Comparison of ENCODE assay signal across 12 cellular contexts in the genomic region with DNA sequence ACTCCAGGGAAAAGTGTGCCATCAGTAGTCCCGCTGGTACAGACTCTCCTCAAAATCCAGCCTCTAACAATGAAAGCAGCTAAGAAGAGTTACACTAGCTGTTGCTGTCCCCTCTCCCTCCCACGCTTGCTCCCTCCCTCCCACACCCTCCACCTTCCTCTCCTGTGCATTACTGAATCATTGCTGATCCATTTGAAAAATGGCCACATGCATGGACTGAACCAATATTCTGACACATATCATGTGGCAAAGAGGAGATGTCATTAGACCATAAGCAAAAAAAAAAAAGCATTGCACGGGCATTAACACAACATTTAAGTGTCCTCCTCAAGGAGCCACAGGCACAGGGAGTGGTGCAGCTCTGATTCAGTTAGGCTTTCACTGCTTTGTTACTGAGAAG. TPM values are rescaled to one million over a fixed set of nuclear protein-coding genes. Genes with fewer than 3 reads are reported as not detected.
DNase-seq lines count a peak whose midpoint lies in the region; TF ChIP-seq lines count a peak whose summit lies in the region.
"Had no signal": no experiment of that assay in that cellular context is flagged by ENCODE, and none has a peak within 500 bp of the region (broad histone marks: within the 10 kb centered on the region; RNA-seq: fewer than 3 reads in every experiment).

No MANE protein-coding gene starts in this region.

- TF ChIP-seq POLR2A in esophagus squamous epithelium (IDR thresholded peaks at IDR 0.05) (no peak), vagina (IDR thresholded peaks at IDR 0.05) (no peak)

- peaks cover 61% of the 10 kb centered on the region for H3K4me1 Mint-ChIP-seq in nephron
- H3K4me1 Mint-ChIP-seq in activated naive CD4-positive, alpha-beta T cell treated with anti-CD3 and anti-CD28 coated beads for 36 hours (ENCODE audit: low read depth): no peaks in the 10 kb centered on the region
- H3K4me1 Mint-ChIP-seq: activated naive CD8-positive, alpha-beta T cell treated with anti-CD3 and anti-CD28 coated beads, Interleukin-2, amount 50 U/mL, for 24 hours had no signal

- TF ChIP-seq CTCF in esophagus squamous epithelium (IDR thresholded peaks at IDR 0.05): no peak
- TF ChIP-seq CTCF in nephron (IDR thresholded peaks at IDR 0.05; ENCODE audit: unreplicated experiment in 3 of 3): no peak
- no peak for TF ChIP-seq CTCF in vagina (IDR thresholded peaks at IDR 0.05)

- H3K27ac ChIP-seq in esophagus squamous epithelium (peak overlapping the region in 3 of 4 donors; percentile 15 to 61 (median 44)), vagina (peak overlapping the region; percentile 22)

- no peaks in the 10 kb centered on the region for H3K9me3 Mint-ChIP-seq in nephron
- H3K9me3 Mint-ChIP-seq in activated naive CD4-positive, alpha-beta T cell treated with anti-CD3 and anti-CD28 coated beads for 36 hours: no peaks in the 10 kb centered on the region
- H3K9me3 Mint-ChIP-seq: activated B cell treated with CpG ODN at 0.5 μM for 24 hours; activated naive CD8-positive, alpha-beta T cell treated with anti-CD3 and anti-CD28 coated beads, Interleukin-2, amount 50 U/mL, for 24 hours had no signal

- H3K9me3 ChIP-seq in esophagus squamous epithelium (no peaks in the 10 kb centered on the region), vagina (no peaks in the 10 kb centered on the region)

- peaks cover 37% of the 10 kb centered on the region for H3K36me3 Mint-ChIP-seq in nephron (ENCODE audit: low read depth)
- no peaks in the 10 kb centered on the region for H3K36me3 Mint-ChIP-seq in activated naive CD4-positive, alpha-beta T cell treated with anti-CD3 and anti-CD28 coated beads for 36 hours (ENCODE audit: low read depth)

- H3K4me3 ChIP-seq in esophagus squamous epithelium (no peak overlapping the region), vagina (no peak overlapping the region)

- H3K4me3 Mint-ChIP-seq in nephron: peak overlapping the region; percentile 5 to 24 (median 9)
- H3K4me3 Mint-ChIP-seq in activated naive CD4-positive, alpha-beta T cell treated with anti-CD3 and anti-CD28 coated beads for 36 hours: no peak overlapping the region
- H3K4me3 Mint-ChIP-seq: activated B cell treated with CpG ODN at 0.5 μM for 24 hours; activated naive CD8-positive, alpha-beta T cell treated with anti-CD3 and anti-CD28 coated beads, Interleukin-2, amount 50 U/mL, for 24 hours had no signal

- H3K36me3 ChIP-seq in esophagus squamous epithelium (no peaks in the 10 kb centered on the region), vagina (no peaks in the 10 kb centered on the region)

- H3K27ac Mint-ChIP-seq in nephron: peak overlapping the region; percentile 94 to 95 (median 94)
- H3K27ac Mint-ChIP-seq in activated naive CD4-positive, alpha-beta T cell treated with anti-CD3 and anti-CD28 coated beads for 36 hours: no peak overlapping the region
- H3K27ac Mint-ChIP-seq: activated naive CD8-positive, alpha-beta T cell treated with anti-CD3 and anti-CD28 coated beads, Interleukin-2, amount 50 U/mL, for 24 hours had no signal

- CTCF ChIA-PET in activated naive CD4-positive, alpha-beta T cell treated with anti-CD3 and anti-CD28 coated beads for 36 hours (lab: Charles Lee): no interaction called here

- H3K4me1 ChIP-seq in esophagus squamous epithelium: peaks cover 0 to 45% (median 11%) of the 10 kb centered on the region in 3 donors
- peaks cover 34% of the 10 kb centered on the region for H3K4me1 ChIP-seq in vagina

- H3K27me3 ChIP-seq in esophagus squamous epithelium (no peaks in the 10 kb centered on the region), vagina (no peaks in the 10 kb centered on the region)

- WGBS in esophagus squamous epithelium, 2 donors: 69 to 70% methylated on average over 3 of the region's 3 CpGs

- DNase-seq in activated CD8-positive, alpha-beta memory T cell treated with anti-CD3 and anti-CD28 coated beads for 24 hours: peak; percentile 28
- DNase-seq in activated CD8-positive, alpha-beta memory T cell treated with anti-CD3 and anti-CD28 coated beads, Interleukin-2, amount 50 U/mL, for 48 hours: no peak
- DNase-seq in esophagus squamous epithelium (lab: John Stamatoyannopoulos, UW) (no peak), vagina (ENCODE audit: extremely low spot score in 2 of 2) (no peak), globus pallidus (ENCODE audit: low spot score) (no peak), inferior parietal cortex (ENCODE audit: extremely low spot score) (no peak)
- no peak for DNase-seq in activated naive CD4-positive, alpha-beta T cell treated with anti-CD3 and anti-CD28 coated beads for 36 hours
- DNase-seq: activated B cell treated with CpG ODN at 0.5 μM for 24 hours; activated naive CD8-positive, alpha-beta T cell treated with anti-CD3 and anti-CD28 coated beads, Interleukin-2, amount 50 U/mL, for 24 hours; NCI-H2171 treated with DMSO at 0.1 percent for 48 hours; stimulated activated naive CD4-positive, alpha-beta T cell treated with Interleukin-2 at 50 U/mL for 16 hours had no signal

- intact Hi-C loops in esophagus squamous epithelium (cut with DNase I) (no loop called here), vagina (cut with DNase I) (no loop called here)
- intact Hi-C loops in activated naive CD4-positive, alpha-beta T cell treated with anti-CD3 and anti-CD28 coated beads for 36 hours (cut with micrococcal nuclease): no loop called here

- H3K27me3 Mint-ChIP-seq in nephron (ENCODE audit: low read depth): peaks cover 3% of the 10 kb centered on the region
- peaks cover under 1% of the 10 kb centered on the region for H3K27me3 Mint-ChIP-seq in activated naive CD4-positive, alpha-beta T cell treated with anti-CD3 and anti-CD28 coated beads for 36 hours (ENCODE audit: low read depth)
- H3K27me3 Mint-ChIP-seq: activated B cell treated with CpG ODN at 0.5 μM for 24 hours had no signal

RNA-seq across cellular contexts. Expression of a gene that starts 37.9 kb away (rescaled TPM):
- total RNA-seq in esophagus squamous epithelium: 10 to 100 TPM in 1 of 4 donors, 1 to 10 TPM in 3; 2.2 to 11.1 (median 6.2) TPM
- 24.8 TPM for total RNA-seq in vagina
- not detected for total RNA-seq in activated naive CD4-positive, alpha-beta T cell treated with anti-CD3 and anti-CD28 coated beads for 36 hours
